Comparison of ENCODE assay signal across 8 cellular contexts in the genomic region with DNA sequence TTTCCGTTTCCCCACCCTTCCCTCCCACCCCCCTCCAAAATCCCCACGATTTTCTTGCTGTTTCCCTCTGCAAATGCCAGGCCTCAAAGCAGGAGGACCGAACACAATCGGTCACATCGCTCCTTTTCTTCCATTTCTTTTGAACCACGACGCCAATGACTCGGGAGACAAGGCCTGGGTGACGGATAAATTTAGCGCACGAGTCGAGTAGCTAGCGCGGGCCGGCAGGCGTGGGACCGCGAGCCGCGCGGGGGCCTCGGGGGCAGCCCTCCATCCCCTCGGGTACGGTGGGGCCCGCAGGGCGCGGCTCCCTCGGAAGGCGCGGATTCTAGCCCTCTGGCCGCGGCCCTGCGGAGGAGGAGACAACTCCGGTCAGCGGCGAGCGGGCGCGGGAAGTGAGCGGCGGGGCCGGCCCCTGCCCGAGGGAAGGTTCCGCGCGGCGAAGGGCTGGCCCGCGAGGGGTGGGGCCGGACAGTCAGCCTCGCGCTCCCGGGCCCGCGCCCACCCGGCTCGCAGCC. TPM values are rescaled to one million over a fixed set of nuclear protein-coding genes. Genes with fewer than 3 reads are reported as not detected.
DNase-seq lines count a peak whose midpoint lies in the region; ATAC-seq and TF ChIP-seq lines count a peak whose summit lies in the region.

No MANE protein-coding gene starts in this region.

- H3K4me1 ChIP-seq in left lung (peaks cover 29 to 68% of the 10 kb centered on the region in 2 donors), subcutaneous abdominal adipose tissue (ENCODE audit: control insufficient read depth in 5 of 5, insufficient read depth in 5 of 5, low read length in 5 of 5) (peaks cover 10 to 63% (median 52%) of the 10 kb centered on the region in 5 donors)

- peak; percentile 13 for ATAC-seq in GM19438 (IDR thresholded peaks at IDR 0.05; ENCODE audit: low read depth, unreplicated experiment)
- ATAC-seq in left lung: peak; percentile 37

- peak; percentile 46 for DNase-seq in AG10803 (ENCODE audit: low read depth)
- peak; percentile 71 to 77 for DNase-seq in NOMO-1 (lab: John Stamatoyannopoulos, UW; ENCODE audit: unreplicated experiment in 2 of 2)
- peak; percentile 54 to 78 for DNase-seq in cardiac fibroblast (ENCODE audit: low read depth in 2 of 2)
- peak; percentile 78 to 95 for DNase-seq in left lung
- DNase-seq in SW480 (ENCODE audit: low spot score): no peak
- DNase-seq in islet precursor cell: no peak

- no peak for TF ChIP-seq CTCF in AG10803 (conservative IDR thresholded peaks at IDR 0.05; ENCODE audit: low read length)
- no peak for TF ChIP-seq CTCF in cardiac fibroblast (IDR thresholded peaks at IDR 0.05; ENCODE audit: low read depth, low read length)
- TF ChIP-seq CTCF in left lung (IDR thresholded peaks at IDR 0.05): no peak

- H3K36me3 ChIP-seq in left lung (peaks cover 0 to 6% of the 10 kb centered on the region in 2 donors), subcutaneous abdominal adipose tissue (ENCODE audit: control insufficient read depth in 5 of 5, insufficient read depth in 5 of 5, low read length in 5 of 5) (no peaks in the 10 kb centered on the region)

- H3K27ac ChIP-seq in left lung: peak overlapping the region; percentile 96 to 98
- peak overlapping the region; percentile 88 for H3K27ac ChIP-seq in subcutaneous abdominal adipose tissue (ENCODE audit: low read depth, low read length)

- H3K4me3 ChIP-seq in AG10803 (ENCODE audit: low read length) (peak overlapping the region; percentile 81), cardiac fibroblast (replicated peaks in 1 of 2; ENCODE audit: low read depth in 2 of 2, low read length in 2 of 2) (peak overlapping the region; percentile 65 to 80), left lung (peak overlapping the region; percentile 73 to 77), subcutaneous abdominal adipose tissue (ENCODE audit: low read depth in 1 of 5, low read length in 5 of 5) (peak overlapping the region; percentile 74 to 87 (median 80))

- no peaks in the 10 kb centered on the region for H3K9me3 ChIP-seq in left lung
- H3K9me3 ChIP-seq in subcutaneous abdominal adipose tissue (ENCODE audit: control insufficient read depth in 5 of 5, low read length in 5 of 5): no peaks in the 10 kb centered on the region

- intact Hi-C loops in left lung (cut with DNase I): no loop called here

- H3K9ac ChIP-seq in subcutaneous abdominal adipose tissue (ENCODE audit: low read length in 5 of 5): peak overlapping the region; percentile 74 to 91 (median 87)

- no peaks in the 10 kb centered on the region for H3K27me3 ChIP-seq in left lung
- no peaks in the 10 kb centered on the region for H3K27me3 ChIP-seq in subcutaneous abdominal adipose tissue (ENCODE audit: control insufficient read depth in 5 of 5, insufficient read depth in 4 of 5, low read length in 5 of 5)

RNA-seq across cellular contexts. Expression of a gene that starts 0.4 kb away (rescaled TPM):
- total RNA-seq in left lung: 10 to 100 TPM; 55.6 to 57.3 TPM

RNA-seq across cellular contexts. Expression of a gene that starts 5.4 kb away (rescaled TPM):
- total RNA-seq in left lung: 10 to 100 TPM; 45.7 to 51.0 TPM

RNA-seq across cellular contexts. Expression of a gene that starts 18.6 kb away (rescaled TPM):
- 10 to 100 TPM; 54.3 to 67.0 TPM for total RNA-seq in left lung

RNA-seq across cellular contexts. Expression of a gene that starts 43.9 kb away (rescaled TPM):
- 10 to 100 TPM; 24.4 to 36.0 TPM for total RNA-seq in left lung

RNA-seq across cellular contexts. Expression of a gene that starts 44.1 kb away (rescaled TPM):
- total RNA-seq in left lung: 1 to 10 TPM; 1.5 to 3.1 TPM

Comparison
In these comparisons a context has a peak if more than half of its experiments do, and no peak if none do; other contexts are left out.
1. DNase-seq: peak in AG10803 (single experiment), NOMO-1 (2 of 2), cardiac fibroblast (2 of 2) and left lung (2 of 2); none in SW480 (single experiment) and islet precursor cell (single experiment).
2. Peak in every context shown above with its lines, with median percentiles within 50 percentile points of each other: H3K4me3 ChIP-seq.